In the genomic region with DNA sequence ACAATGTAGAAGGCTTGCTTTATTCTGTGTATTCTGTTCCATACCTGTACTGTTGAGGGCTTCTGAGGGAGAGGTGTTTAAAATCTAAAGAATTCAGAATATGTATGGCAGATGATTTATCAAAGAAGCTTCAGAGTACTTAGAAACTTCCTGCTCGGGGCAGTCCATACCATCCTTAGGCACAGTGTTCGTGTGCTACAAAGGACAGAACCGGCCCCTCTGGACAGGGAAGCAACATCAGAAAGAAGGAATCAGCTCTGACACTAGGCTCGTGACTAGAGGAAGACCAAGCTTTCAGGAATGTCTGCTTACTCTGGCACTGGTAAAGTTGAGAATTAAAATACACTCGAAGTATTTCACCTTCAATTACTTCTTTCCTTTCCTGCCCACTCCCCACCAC, we compare ENCODE assay signal across 34 cellular contexts. TPM values are rescaled to one million over a fixed set of nuclear protein-coding genes. Genes with fewer than 3 reads are reported as not detected.
"Had no signal": no experiment of that assay in that cellular context is flagged by ENCODE, and none has a peak within 500 bp of the region (broad histone marks: within the 10 kb centered on the region; RNA-seq: fewer than 3 reads in every experiment).

No MANE protein-coding gene starts in this region.

- H3K9me3 ChIP-seq: ascending aorta, breast epithelium, colonic mucosa, esophagus squamous epithelium had no signal

- DNase-seq: activated CD4-positive, alpha-beta memory T cell treated with anti-CD3 and anti-CD28 coated beads, Interleukin-2, amount 10 ng/mL, durations not matched to agents 7 days and 5 days; activated CD4-positive, alpha-beta T cell treated with anti-CD3 and anti-CD28 coated beads for 4 hours; activated CD4-positive, alpha-beta T cell treated with anti-CD3 and anti-CD28 coated beads, Interleukin-2, amount 10 ng/mL, durations not matched to agents 7 days and 5 days; activated CD4-positive, alpha-beta T cell treated with anti-CD3 and anti-CD28 coated beads, Interleukin-2, amount 50 U/mL, for 4 hours; activated CD4-positive, CD25-positive, alpha-beta regulatory T cell; activated CD4-positive, CD25-positive, alpha-beta regulatory T cell treated with anti-CD3 and anti-CD28 coated beads, Interleukin-2, amount 50 U/mL, for 72 hours; activated CD8-positive, alpha-beta memory T cell treated with anti-CD3 and anti-CD28 coated beads, Interleukin-2, amount 50 U/mL, for 48 hours; activated gamma-delta T cell; activated naive CD4-positive, alpha-beta T cell; activated naive CD4-positive, alpha-beta T cell treated with anti-CD3 and anti-CD28 coated beads, Interleukin-2, amount 10 ng/mL, durations not matched to agents 7 days and 5 days; activated naive CD8-positive, alpha-beta T cell treated with anti-CD3 and anti-CD28 coated beads, Interleukin-2, amount 10 ng/mL, durations not matched to agents 7 days and 5 days; activated T-cell treated with anti-CD3 and anti-CD28 coated beads for 4 hours; activated T-cell treated with anti-CD3 and anti-CD28 coated beads, Interleukin-2, amount 50 U/mL, for 24 hours; activated T-cell treated with anti-CD3 and anti-CD28 coated beads, Interleukin-2, amount 50 U/mL, for 72 hours; central memory CD4-positive, alpha-beta T cell; cerebellar nuclear complex; colonic mucosa; effector CD8-positive, alpha-beta T cell; esophagus squamous epithelium; T-helper 1 cell; T-helper 17 cell; T1000 had no signal

- H3K27me3 Mint-ChIP-seq: activated CD4-positive, alpha-beta T cell treated with anti-CD3 and anti-CD28 coated beads, Interleukin-2, amount 10 ng/mL, durations not matched to agents 7 days and 5 days; activated naive CD4-positive, alpha-beta T cell treated with anti-CD3 and anti-CD28 coated beads, Interleukin-2, amount 10 ng/mL, durations not matched to agents 7 days and 5 days; activated T-cell treated with anti-CD3 and anti-CD28 coated beads, Interleukin-2, amount 50 U/mL, for 24 hours; T-helper 17 cell had no signal

- H3K4me3 ChIP-seq: ascending aorta, breast epithelium, cardiac muscle cell, colonic mucosa, esophagus squamous epithelium had no signal

- H3K27ac ChIP-seq: ascending aorta, breast epithelium, cardiac muscle cell, colonic mucosa, epithelial cell of prostate, esophagus squamous epithelium had no signal

- H3K36me3 ChIP-seq: ascending aorta, breast epithelium, cardiac muscle cell, colonic mucosa, esophagus squamous epithelium had no signal

- H3K9me3 Mint-ChIP-seq: activated T-cell treated with anti-CD3 and anti-CD28 coated beads, Interleukin-2, amount 50 U/mL, for 24 hours; brain had no signal

- H3K27ac Mint-ChIP-seq: activated CD4-positive, alpha-beta memory T cell treated with anti-CD3 and anti-CD28 coated beads, Interleukin-2, amount 10 ng/mL, durations not matched to agents 7 days and 5 days; activated CD4-positive, alpha-beta T cell treated with anti-CD3 and anti-CD28 coated beads, Interleukin-2, amount 10 ng/mL, durations not matched to agents 7 days and 5 days; activated naive CD4-positive, alpha-beta T cell treated with anti-CD3 and anti-CD28 coated beads, Interleukin-2, amount 10 ng/mL, durations not matched to agents 7 days and 5 days; activated naive CD4-positive, alpha-beta T cell treated with anti-CD3 and anti-CD28 coated beads, Interleukin-2, amount 50 U/mL, for 72 hours; activated naive CD8-positive, alpha-beta T cell treated with anti-CD3 and anti-CD28 coated beads, Interleukin-2, amount 10 ng/mL, durations not matched to agents 7 days and 5 days; activated T-cell treated with anti-CD3 and anti-CD28 coated beads, Interleukin-2, amount 50 U/mL, for 24 hours; activated T-cell treated with anti-CD3 and anti-CD28 coated beads, Interleukin-2, amount 50 U/mL, for 72 hours; brain; T-helper 17 cell; T-helper 2 cell treated with Interferon-gamma antibody and Interleukin-4, amounts not matched to agents 5 μg/mL and 100 μg/mL, for 36 hours had no signal

- H3K36me3 Mint-ChIP-seq: activated naive CD4-positive, alpha-beta T cell treated with anti-CD3 and anti-CD28 coated beads, Interleukin-2, amount 10 ng/mL, durations not matched to agents 7 days and 5 days; activated naive CD4-positive, alpha-beta T cell treated with anti-CD3 and anti-CD28 coated beads, Interleukin-2, amount 50 U/mL, for 72 hours; brain had no signal

- H3K27me3 ChIP-seq: ascending aorta, colonic mucosa, esophagus squamous epithelium had no signal

- ATAC-seq: activated naive CD4-positive, alpha-beta T cell treated with anti-CD3 and anti-CD28 coated beads, Interleukin-2, amount 50 U/mL, for 72 hours; activated T-cell treated with anti-CD3 and anti-CD28 coated beads, Interleukin-2, amount 50 U/mL, for 72 hours; T-helper 17 cell had no signal

- H3K4me1 ChIP-seq: ascending aorta, breast epithelium, colonic mucosa, esophagus squamous epithelium had no signal

- H3K4me1 Mint-ChIP-seq: activated CD4-positive, alpha-beta memory T cell treated with anti-CD3 and anti-CD28 coated beads, Interleukin-2, amount 10 ng/mL, durations not matched to agents 7 days and 5 days; brain had no signal

- H3K4me3 Mint-ChIP-seq: activated CD4-positive, alpha-beta memory T cell treated with anti-CD3 and anti-CD28 coated beads, Interleukin-2, amount 10 ng/mL, durations not matched to agents 7 days and 5 days; activated CD4-positive, alpha-beta T cell treated with anti-CD3 and anti-CD28 coated beads, Interleukin-2, amount 10 ng/mL, durations not matched to agents 7 days and 5 days; activated naive CD4-positive, alpha-beta T cell treated with anti-CD3 and anti-CD28 coated beads, Interleukin-2, amount 10 ng/mL, durations not matched to agents 7 days and 5 days; activated naive CD8-positive, alpha-beta T cell treated with anti-CD3 and anti-CD28 coated beads, Interleukin-2, amount 10 ng/mL, durations not matched to agents 7 days and 5 days; activated T-cell treated with anti-CD3 and anti-CD28 coated beads, Interleukin-2, amount 50 U/mL, for 24 hours; activated T-cell treated with anti-CD3 and anti-CD28 coated beads, Interleukin-2, amount 50 U/mL, for 72 hours; brain; T-helper 17 cell; T-helper 2 cell treated with Interferon-gamma antibody and Interleukin-4, amounts not matched to agents 5 μg/mL and 100 μg/mL, for 36 hours had no signal

RNA-seq across cellular contexts. Expression of gene SELP, which starts 14.1 kb away (rescaled TPM):
- total RNA-seq: cardiac muscle cell, fibroblast of lung, fibroblast of villous mesenchyme, frontal cortex had no signal
- polyA plus RNA-seq: cardiac muscle cell, fibroblast of lung had no signal

RNA-seq across cellular contexts. Expression of gene F5, which starts 29.5 kb away (rescaled TPM):
- total RNA-seq: ascending aorta, cardiac muscle cell, dermis microvascular lymphatic vessel endothelial cell, endothelial cell of umbilical vein, fibroblast of villous mesenchyme, frontal cortex had no signal
- polyA plus RNA-seq: endothelial cell of umbilical vein, fibroblast of lung had no signal
